In genomic region chr5:156678484-156678883, GRCh38 we compare ENCODE assay signal across 22 cellular contexts.
DNase-seq lines count a peak whose midpoint lies in the region; ATAC-seq and TF ChIP-seq lines count a peak whose summit lies in the region.
"Had no signal": no experiment of that assay in that cellular context is flagged by ENCODE, and none has a peak within 500 bp of the region (broad histone marks: within the 10 kb centered on the region; RNA-seq: fewer than 3 reads in every experiment).

No MANE protein-coding gene starts in this region.

- H3K4me1 Mint-ChIP-seq in Caco-2 (ENCODE audit: low read depth, unreplicated experiment): no peaks in the 10 kb centered on the region
- H3K4me1 Mint-ChIP-seq in activated naive CD4-positive, alpha-beta T cell treated with anti-CD3 and anti-CD28 coated beads for 36 hours (ENCODE audit: low read depth): no peaks in the 10 kb centered on the region
- H3K4me1 Mint-ChIP-seq: B cell had no signal

- no peaks in the 10 kb centered on the region for H3K27me3 ChIP-seq in Caco-2 (replicated peaks; ENCODE audit: control insufficient read depth, insufficient read depth, low read length)

- H3K4me3 ChIP-seq in OCI-LY7 (ENCODE audit: low read depth, low read length, poor library complexity, severe bottlenecking): no peak overlapping the region
- H3K4me3 ChIP-seq in mucosa of descending colon: no peak overlapping the region
- H3K4me3 ChIP-seq in Caco-2 (ENCODE audit: low read depth, low read length): no peak overlapping the region
- H3K4me3 ChIP-seq: HAP-1 had no signal

- no peak overlapping the region for H3K27ac Mint-ChIP-seq in Caco-2 (ENCODE audit: unreplicated experiment)
- H3K27ac Mint-ChIP-seq in activated naive CD4-positive, alpha-beta T cell treated with anti-CD3 and anti-CD28 coated beads for 36 hours: no peak overlapping the region
- H3K27ac Mint-ChIP-seq: B cell; T-helper 2 cell treated with Interferon-gamma antibody and Interleukin-4, amounts not matched to agents 5 μg/mL and 100 μg/mL, for 36 hours had no signal

- DNase-seq in Caki2 (ENCODE audit: low read depth): peak; percentile 28
- peak; percentile 2 for DNase-seq in EH (ENCODE audit: low read depth)
- DNase-seq in OCI-LY7 (ENCODE audit: low spot score): no peak
- no peak for DNase-seq in mucosa of descending colon
- no peak for DNase-seq in COR-L47 (lab: John Stamatoyannopoulos, UW)
- DNase-seq in Caco-2: no peak
- no peak for DNase-seq in activated naive CD4-positive, alpha-beta T cell treated with anti-CD3 and anti-CD28 coated beads for 36 hours
- no peak for DNase-seq in NCI-H510A (lab: John Stamatoyannopoulos, UW)
- DNase-seq: DND-41, GDM1, MM.1S, NCI-H1092, NCI-H146, NCI-H2029 treated with DMSO at 0.1 percent for 48 hours, NCI-H2171 treated with DMSO at 0.1 percent for 48 hours, NCI-H774, SK-N-SH had no signal

- in situ Hi-C loops in Caki2 (cut with HindIII; ENCODE audit: low pct_unique_long_range_greater_than_20kb, low sequenced_read_pairs): no loop called here

- H3K9me2 ChIP-seq in OCI-LY7 (ENCODE audit: insufficient read depth, low read length): no peaks in the 10 kb centered on the region
- H3K9me2 ChIP-seq: SK-N-SH had no signal

- H3K4me1 ChIP-seq in OCI-LY7 (ENCODE audit: insufficient read depth, low read length, poor library complexity, severe bottlenecking) (peaks cover 7% of the 10 kb centered on the region), mucosa of descending colon (ENCODE audit: low read depth) (no peaks in the 10 kb centered on the region), Caco-2 (peaks cover 7% of the 10 kb centered on the region; the same call in 1 of the 2 replicates)

- no peak overlapping the region for H3K4me2 ChIP-seq in OCI-LY7 (ENCODE audit: low read length)
- H3K4me2 ChIP-seq: KMS-11, SK-N-SH had no signal

- BruUV-seq in OCI-LY7 (replicated peaks; lab: Mats Ljungman, UMichigan): no TSS peak
- BruUV-seq in Caco-2 (replicated peaks; lab: Mats Ljungman, UMichigan): no TSS peak

- H2AFZ ChIP-seq in OCI-LY7 (ENCODE audit: low read length): peak overlapping the region; percentile 41

- H3K79me2 ChIP-seq in OCI-LY7 (ENCODE audit: insufficient read depth, low read depth, low read length): no peaks in the 10 kb centered on the region

- ATAC-seq in mucosa of descending colon: peak; percentile 86
- ATAC-seq: Panc1 had no signal

- no peaks in the 10 kb centered on the region for H3K36me3 Mint-ChIP-seq in Caco-2 (ENCODE audit: insufficient read depth, unreplicated experiment)
- no peaks in the 10 kb centered on the region for H3K36me3 Mint-ChIP-seq in activated naive CD4-positive, alpha-beta T cell treated with anti-CD3 and anti-CD28 coated beads for 36 hours (ENCODE audit: low read depth)

- POLR2A ChIA-PET in OCI-LY7 (lab: Charles Lee) (no interaction called here), Caco-2 (lab: Charles Lee) (no interaction called here)

- H3K9me3 Mint-ChIP-seq in Caco-2 (ENCODE audit: unreplicated experiment): no peaks in the 10 kb centered on the region
- H3K9me3 Mint-ChIP-seq in activated naive CD4-positive, alpha-beta T cell treated with anti-CD3 and anti-CD28 coated beads for 36 hours: no peaks in the 10 kb centered on the region
- H3K9me3 Mint-ChIP-seq: T-helper 2 cell treated with Interferon-gamma antibody and Interleukin-4, amounts not matched to agents 5 μg/mL and 100 μg/mL, for 36 hours had no signal

- intact Hi-C loops in OCI-LY7 (cut with micrococcal nuclease; ENCODE audit: unreplicated experiment): loop anchor here (10.0 kb wide), 1 partner anchor 346 kb away; no protein-coding TSS in a partner anchor
- intact Hi-C loops in mucosa of descending colon (cut with DNase I, micrococcal nuclease): no loop called here
- intact Hi-C loops in Caco-2 (cut with micrococcal nuclease; ENCODE audit: unreplicated experiment): loop anchor here (5.0 kb wide), 1 partner anchor 139 kb away; no protein-coding TSS in a partner anchor
- intact Hi-C loops in activated naive CD4-positive, alpha-beta T cell treated with anti-CD3 and anti-CD28 coated beads for 36 hours (cut with micrococcal nuclease): loop anchor here (10.0 kb wide), 1 partner anchor 456 kb away; no protein-coding TSS in a partner anchor

- TF ChIP-seq CTCF in OCI-LY7 (conservative IDR thresholded peaks at IDR 0.05; ENCODE audit: low read length): no peak
- no peak for TF ChIP-seq CTCF in mucosa of descending colon (IDR thresholded peaks at IDR 0.05)
- TF ChIP-seq CTCF in Caco-2 (IDR thresholded peaks at IDR 0.05; ENCODE audit: insufficient read depth in 1 of 2, low read depth in 1 of 2, low read length in 1 of 2, severe bottlenecking in 1 of 2, unreplicated experiment in 1 of 2): no peak

- H3K9me3 ChIP-seq in OCI-LY7 (ENCODE audit: low read length) (no peaks in the 10 kb centered on the region), mucosa of descending colon (no peaks in the 10 kb centered on the region), Caco-2 (no peaks in the 10 kb centered on the region)
- H3K9me3 ChIP-seq: HAP-1, SK-N-SH had no signal

- H3K27ac ChIP-seq in OCI-LY7 (ENCODE audit: low read depth, low read length, poor library complexity, severe bottlenecking): no peak overlapping the region
- H3K27ac ChIP-seq: KMS-11 had no signal

- no peaks in the 10 kb centered on the region for H4K20me1 ChIP-seq in OCI-LY7 (ENCODE audit: insufficient read depth, low read length)

- H3K27me3 Mint-ChIP-seq in Caco-2 (ENCODE audit: insufficient read depth, unreplicated experiment): no peaks in the 10 kb centered on the region
- no peaks in the 10 kb centered on the region for H3K27me3 Mint-ChIP-seq in activated naive CD4-positive, alpha-beta T cell treated with anti-CD3 and anti-CD28 coated beads for 36 hours (ENCODE audit: low read depth)

- H3K4me3 Mint-ChIP-seq in Caco-2 (ENCODE audit: unreplicated experiment): no peak overlapping the region
- no peak overlapping the region for H3K4me3 Mint-ChIP-seq in activated naive CD4-positive, alpha-beta T cell treated with anti-CD3 and anti-CD28 coated beads for 36 hours
- H3K4me3 Mint-ChIP-seq: B cell; T-helper 2 cell treated with Interferon-gamma antibody and Interleukin-4, amounts not matched to agents 5 μg/mL and 100 μg/mL, for 36 hours had no signal

- CTCF ChIA-PET in OCI-LY7 (lab: Charles Lee; ENCODE audit: unreplicated experiment): no interaction called here
- CTCF ChIA-PET in Caco-2 (lab: Charles Lee): no interaction called here
- CTCF ChIA-PET in activated naive CD4-positive, alpha-beta T cell treated with anti-CD3 and anti-CD28 coated beads for 36 hours (lab: Charles Lee): no interaction called here

- no peaks in the 10 kb centered on the region for H3K36me3 ChIP-seq in OCI-LY7 (ENCODE audit: insufficient read depth, low read length)
- H3K36me3 ChIP-seq in mucosa of descending colon (ENCODE audit: low read depth): no peaks in the 10 kb centered on the region
- no peaks in the 10 kb centered on the region for H3K36me3 ChIP-seq in Caco-2 (ENCODE audit: control insufficient read depth, insufficient read depth, low read length)
- H3K36me3 ChIP-seq: HAP-1 had no signal

Comparison
In these comparisons a context has a peak if more than half of its experiments do, and no peak if none do; other contexts are left out.
1. DNase-seq: peak in Caki2 (single experiment) and EH (single experiment); none in OCI-LY7 (single experiment), mucosa of descending colon (0 of 3), COR-L47 (single experiment), Caco-2 (0 of 2), activated naive CD4-positive, alpha-beta T cell treated with anti-CD3 and anti-CD28 coated beads for 36 hours (single experiment) and NCI-H510A (single experiment).
2. intact Hi-C loops: an anchor here in OCI-LY7 (10.0 kb wide), Caco-2 (5.0 kb wide) and activated naive CD4-positive, alpha-beta T cell treated with anti-CD3 and anti-CD28 coated beads for 36 hours (10.0 kb wide); none called in mucosa of descending colon.